ENCODE assay signal across 29 cellular contexts in the genomic region with DNA sequence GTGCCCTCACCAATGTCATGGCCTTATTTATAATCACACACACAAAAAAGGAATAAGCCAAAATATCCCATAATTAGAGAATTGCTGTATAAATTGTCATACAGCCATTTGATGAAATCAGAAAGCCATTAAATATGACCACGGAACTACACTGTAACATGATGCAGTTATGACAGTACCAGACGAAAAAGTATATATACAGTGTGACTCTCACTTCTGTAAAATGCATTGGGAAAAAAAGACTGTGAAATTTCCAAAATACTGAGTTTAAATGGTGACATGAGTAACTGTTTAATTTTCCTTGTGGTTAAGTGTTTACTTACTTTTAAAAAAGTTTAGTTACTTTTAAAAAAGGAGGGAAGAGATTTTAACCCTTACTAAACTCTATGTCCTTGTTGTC. TPM values are rescaled to one million over a fixed set of nuclear protein-coding genes. Genes with fewer than 3 reads are reported as not detected.
DNase-seq lines count a peak whose midpoint lies in the region; ATAC-seq, FAIRE-seq and TF ChIP-seq lines count a peak whose summit lies in the region.
"Had no signal": no experiment of that assay in that cellular context is flagged by ENCODE, and none has a peak within 500 bp of the region (broad histone marks: within the 10 kb centered on the region; RNA-seq: fewer than 3 reads in every experiment).

No MANE protein-coding gene starts in this region.

- H3K79me2 ChIP-seq in GM23248 (ENCODE audit: insufficient read depth), result peaks cover 11% of the 10 kb centered on the region

- H3K4me2 ChIP-seq in GM23248 (ENCODE audit: unreplicated experiment), result no peak overlapping the region
- H3K4me2 ChIP-seq: KMS-11, SK-N-SH had no signal

- no peak for TF ChIP-seq CTCF in activated CD8-positive, alpha-beta T cell treated with anti-CD3 and anti-CD28 coated beads for 36 hours (IDR thresholded peaks at IDR 0.05)

- no peak overlapping the region for H3K4me3 ChIP-seq in GM23248
- H3K4me3 ChIP-seq: colonic mucosa, esophagus muscularis mucosa, gastrocnemius medialis had no signal

- no peak for FAIRE-seq in GM12892 (lab: Jason Lieb, UNC)
- FAIRE-seq: HTR-8/SVneo had no signal

- POLR2A ChIA-PET in activated CD8-positive, alpha-beta T cell treated with anti-CD3 and anti-CD28 coated beads for 36 hours (lab: Charles Lee), result no interaction called here

- no peak overlapping the region for H3K9ac ChIP-seq in GM23248
- H3K9ac ChIP-seq: KMS-11, SK-N-SH had no signal

- CTCF ChIA-PET in activated naive CD4-positive, alpha-beta T cell treated with anti-CD3 and anti-CD28 coated beads for 36 hours (lab: Charles Lee), result no interaction called here
- CTCF ChIA-PET in activated CD8-positive, alpha-beta T cell treated with anti-CD3 and anti-CD28 coated beads for 36 hours (lab: Charles Lee), result no interaction called here

- intact Hi-C loops in activated naive CD4-positive, alpha-beta T cell treated with anti-CD3 and anti-CD28 coated beads for 36 hours (cut with micrococcal nuclease), result loop anchor here (10.0 kb wide), 1 partner anchor 424 kb away; the partner anchor contains the start of gene NCK2
- intact Hi-C loops in activated CD8-positive, alpha-beta T cell treated with anti-CD3 and anti-CD28 coated beads for 36 hours (cut with micrococcal nuclease), result no loop called here

- DNase-seq in activated naive CD4-positive, alpha-beta T cell treated with anti-CD3 and anti-CD28 coated beads for 36 hours, result no peak
- no peak for DNase-seq in activated naive CD4-positive, alpha-beta T cell treated with Interleukin-2 at 50 U/mL for 16 hours
- no peak for DNase-seq in activated CD8-positive, alpha-beta T cell treated with anti-CD3 and anti-CD28 coated beads for 36 hours
- no peak for DNase-seq in stimulated activated effector memory CD8-positive, alpha-beta T cell treated with anti-CD3 and anti-CD28 coated beads, Interleukin-12 subunit alpha, Interleukin-12 subunit beta, amount 100 ng/mL, for 72 hours (ENCODE audit: low spot score in 2 of 2)
- DNase-seq in GM23248, result no peak
- no peak for DNase-seq in GM12892 (ENCODE audit: insufficient read length)
- DNase-seq: activated CD4-positive, alpha-beta T cell treated with anti-CD3 and anti-CD28 coated beads, Interleukin-2, amount 50 U/mL, for 1 hour; activated CD8-positive, alpha-beta memory T cell treated with anti-CD3 and anti-CD28 coated beads, Interleukin-2, amount 50 U/mL, for 48 hours; activated gamma-delta T cell; anterior cingulate cortex; BE2C; colonic mucosa; EL; gastrocnemius medialis; GOT3; hippocampal formation; immature natural killer cell; mesendoderm; NCI-H1048; NCI-H187; NCI-H526 treated with DMSO at 0.1 percent for 48 hours; nucleus accumbens; SK-N-SH had no signal

- TF ChIP-seq POLR2A in GM12892 (IDR thresholded peaks at IDR 0.05; ENCODE audit: low read depth, low read length), result no peak

- H4K20me1 ChIP-seq in GM23248 (ENCODE audit: insufficient read depth), result no peaks in the 10 kb centered on the region

- H3K27ac ChIP-seq in GM23248, result no peak overlapping the region
- H3K27ac ChIP-seq: colonic mucosa, esophagus muscularis mucosa, gastrocnemius medialis, KMS-11 had no signal

- no peak overlapping the region for H2AFZ ChIP-seq in GM23248

- no peaks in the 10 kb centered on the region for H3F3A ChIP-seq in GM23248 (ENCODE audit: insufficient read depth)

- WGBS in GM23248 (ENCODE audit: low coverage in 1 of 2, low lambda C conversion rate in 2 of 2, missing lambda C conversion rate in 2 of 2), 2 experiments, result 94 to 95% methylated on average over 2 of the region's 2 CpGs

- no peak overlapping the region for H3K4me3 Mint-ChIP-seq in activated naive CD4-positive, alpha-beta T cell treated with anti-CD3 and anti-CD28 coated beads for 36 hours
- no peak overlapping the region for H3K4me3 Mint-ChIP-seq in activated CD8-positive, alpha-beta T cell treated with anti-CD3 and anti-CD28 coated beads for 36 hours
- H3K4me3 Mint-ChIP-seq in stimulated activated effector memory CD8-positive, alpha-beta T cell treated with anti-CD3 and anti-CD28 coated beads, Interleukin-12 subunit alpha, Interleukin-12 subunit beta, amount 100 ng/mL, for 72 hours, result no peak overlapping the region
- H3K4me3 Mint-ChIP-seq: immature natural killer cell had no signal

- H3K27ac Mint-ChIP-seq in activated naive CD4-positive, alpha-beta T cell treated with anti-CD3 and anti-CD28 coated beads for 36 hours, result peak overlapping the region; percentile 48
- H3K27ac Mint-ChIP-seq in activated CD8-positive, alpha-beta T cell treated with anti-CD3 and anti-CD28 coated beads for 36 hours, result peak overlapping the region; percentile 49
- peak overlapping the region; percentile 48 for H3K27ac Mint-ChIP-seq in stimulated activated effector memory CD8-positive, alpha-beta T cell treated with anti-CD3 and anti-CD28 coated beads, Interleukin-12 subunit alpha, Interleukin-12 subunit beta, amount 100 ng/mL, for 72 hours

- no peaks in the 10 kb centered on the region for H3K9me2 ChIP-seq in GM23248 (ENCODE audit: insufficient read depth)
- H3K9me2 ChIP-seq: SK-N-SH had no signal

- H3K4me1 ChIP-seq in GM23248 (ENCODE audit: insufficient read depth), result no peaks in the 10 kb centered on the region
- H3K4me1 ChIP-seq: BE2C, colonic mucosa, gastrocnemius medialis had no signal

- H3K9me3 ChIP-seq in GM23248 (ENCODE audit: low read depth), result no peaks in the 10 kb centered on the region
- H3K9me3 ChIP-seq: BE2C, colonic mucosa, esophagus muscularis mucosa, gastrocnemius medialis, SK-N-SH had no signal

- ATAC-seq in GM21619 (IDR thresholded peaks at IDR 0.05; ENCODE audit: unreplicated experiment) (peak; percentile 43), HG02678 (IDR thresholded peaks at IDR 0.05; ENCODE audit: unreplicated experiment) (no peak)
- ATAC-seq in activated CD8-positive, alpha-beta T cell treated with anti-CD3 and anti-CD28 coated beads for 36 hours, result no peak
- no peak for ATAC-seq in stimulated activated effector memory CD8-positive, alpha-beta T cell treated with anti-CD3 and anti-CD28 coated beads, Interleukin-12 subunit alpha, Interleukin-12 subunit beta, amount 100 ng/mL, for 72 hours
- ATAC-seq: gastrocnemius medialis, left lobe of liver had no signal

- no peaks in the 10 kb centered on the region for H3K27me3 Mint-ChIP-seq in activated naive CD4-positive, alpha-beta T cell treated with anti-CD3 and anti-CD28 coated beads for 36 hours (ENCODE audit: low read depth)
- H3K27me3 Mint-ChIP-seq in activated CD8-positive, alpha-beta T cell treated with anti-CD3 and anti-CD28 coated beads for 36 hours, result no peaks in the 10 kb centered on the region

- H3K4me1 Mint-ChIP-seq in activated naive CD4-positive, alpha-beta T cell treated with anti-CD3 and anti-CD28 coated beads for 36 hours (ENCODE audit: low read depth), result peaks cover 77% of the 10 kb centered on the region
- H3K4me1 Mint-ChIP-seq in activated CD8-positive, alpha-beta T cell treated with anti-CD3 and anti-CD28 coated beads for 36 hours (ENCODE audit: low read depth), result peaks cover 67% of the 10 kb centered on the region
- peaks cover 39% of the 10 kb centered on the region for H3K4me1 Mint-ChIP-seq in stimulated activated effector memory CD8-positive, alpha-beta T cell treated with anti-CD3 and anti-CD28 coated beads, Interleukin-12 subunit alpha, Interleukin-12 subunit beta, amount 100 ng/mL, for 72 hours

- H3K9me3 Mint-ChIP-seq in activated naive CD4-positive, alpha-beta T cell treated with anti-CD3 and anti-CD28 coated beads for 36 hours, result no peaks in the 10 kb centered on the region
- H3K9me3 Mint-ChIP-seq in activated CD8-positive, alpha-beta T cell treated with anti-CD3 and anti-CD28 coated beads for 36 hours, result no peaks in the 10 kb centered on the region
- no peaks in the 10 kb centered on the region for H3K9me3 Mint-ChIP-seq in stimulated activated effector memory CD8-positive, alpha-beta T cell treated with anti-CD3 and anti-CD28 coated beads, Interleukin-12 subunit alpha, Interleukin-12 subunit beta, amount 100 ng/mL, for 72 hours
- H3K9me3 Mint-ChIP-seq: immature natural killer cell had no signal

- in situ Hi-C loops in GM23248 (cut with MboI), result no loop called here

- H3K27me3 ChIP-seq in GM23248 (replicated peaks; ENCODE audit: insufficient read depth), result no peaks in the 10 kb centered on the region
- H3K27me3 ChIP-seq: BE2C, colonic mucosa, esophagus muscularis mucosa, gastrocnemius medialis had no signal

- H3K36me3 ChIP-seq in GM23248 (ENCODE audit: low read depth), result no peaks in the 10 kb centered on the region
- H3K36me3 ChIP-seq: BE2C, colonic mucosa, esophagus muscularis mucosa, gastrocnemius medialis had no signal

- peaks cover 2% of the 10 kb centered on the region for H3K36me3 Mint-ChIP-seq in activated naive CD4-positive, alpha-beta T cell treated with anti-CD3 and anti-CD28 coated beads for 36 hours (ENCODE audit: low read depth)
- H3K36me3 Mint-ChIP-seq in activated CD8-positive, alpha-beta T cell treated with anti-CD3 and anti-CD28 coated beads for 36 hours (ENCODE audit: low read depth), result peaks cover 23% of the 10 kb centered on the region
- peaks cover 6% of the 10 kb centered on the region for H3K36me3 Mint-ChIP-seq in stimulated activated effector memory CD8-positive, alpha-beta T cell treated with anti-CD3 and anti-CD28 coated beads, Interleukin-12 subunit alpha, Interleukin-12 subunit beta, amount 100 ng/mL, for 72 hours

RNA-seq across cellular contexts. Expression of gene UXS1, which starts 25.4 kb away (rescaled TPM):
- total RNA-seq in activated naive CD4-positive, alpha-beta T cell treated with anti-CD3 and anti-CD28 coated beads for 36 hours, result 10 to 100 TPM; 36.2 to 41.9 TPM
- total RNA-seq in activated CD8-positive, alpha-beta T cell treated with anti-CD3 and anti-CD28 coated beads for 36 hours, result 10 to 100 TPM; 47.4 to 47.8 TPM
- total RNA-seq in GM23248 (2014; rRNA removed; shearing (Covaris generic)), result 29.6 and 35.8 TPM in 2 replicates
- polyA plus RNA-seq in GM23248 (2016; fragmentation: Nextera tagmentation; extraction: Ambion mirVana), result 57.5 TPM in 2 replicates
- polyA plus RNA-seq in GM12892 (2012; ENCODE audit: missing spikeins), result 20.8 TPM
